In the genomic region with DNA sequence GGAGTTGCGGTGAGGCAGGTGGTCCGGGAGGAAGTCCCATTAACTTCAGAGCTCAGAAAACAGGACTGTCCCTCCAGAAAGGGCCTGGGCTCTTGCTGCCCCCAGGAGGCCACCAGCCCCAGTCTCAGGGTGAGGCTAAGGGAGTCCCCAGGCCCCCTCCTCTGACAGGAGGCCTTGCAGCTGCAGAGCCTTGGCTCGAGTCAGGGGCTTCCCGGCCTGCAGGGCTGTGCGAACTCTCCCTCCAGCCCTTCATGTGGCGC, we compare ENCODE assay signal across 1 cellular context.
TF ChIP-seq lines count a peak whose summit lies in the region.

No MANE protein-coding gene starts in this region.

TF ChIP-seq in HepG2, 621 proteins besides CTCF, POLR2A, EP300 and RAD21 (continues in another document):
- TF ChIP-seq CBX2 (IDR thresholded peaks at IDR 0.05; ENCODE audit: low read depth, low read length) (no peak), CBX2 (CRISPR knock-in tag; IDR thresholded peaks at IDR 0.05; ENCODE audit: low read depth) (no peak), SAP130 (CRISPR knock-in tag; IDR thresholded peaks at IDR 0.05; ENCODE audit: low read depth) (peak; percentile 10; the same call in 1 of the 2 replicates), ELF3 (CRISPR knock-in tag; IDR thresholded peaks at IDR 0.05) (no peak), KDM2A (CRISPR knock-in tag; IDR thresholded peaks at IDR 0.05; ENCODE audit: borderline replicate concordance, low read depth) (0 out of 2 replicates have a peak, but pooled peaks have one; percentile 24), SOX13 (IDR thresholded peaks at IDR 0.05) (no peak), SOX13 (CRISPR knock-in tag; conservative IDR thresholded peaks at IDR 0.05 in 1 of 2, IDR thresholded peaks at IDR 0.05 in 1 of 2) (no peak), ZNF788 (CRISPR knock-in tag; IDR thresholded peaks at IDR 0.05; ENCODE audit: borderline replicate concordance) (0 out of 2 replicates have a peak, but pooled peaks have one; percentile 12), ZKSCAN5 (CRISPR knock-in tag; IDR thresholded peaks at IDR 0.05) (no peak), ZEB1 (IDR thresholded peaks at IDR 0.05; ENCODE audit: insufficient replicate concordance, low read depth) (no peak), CC2D1A (CRISPR knock-in tag; IDR thresholded peaks at IDR 0.05) (no peak), RARA (CRISPR knock-in tag; IDR thresholded peaks at IDR 0.05) (no peak), ZNF564 (CRISPR knock-in tag; IDR thresholded peaks at IDR 0.05) (no peak), ZNF569 (CRISPR knock-in tag; IDR thresholded peaks at IDR 0.05; ENCODE audit: borderline replicate concordance) (no peak), THAP11 (CRISPR knock-in tag; IDR thresholded peaks at IDR 0.05) (no peak), ZNF691 (CRISPR knock-in tag; IDR thresholded peaks at IDR 0.05; ENCODE audit: borderline replicate concordance, low read depth) (no peak), ZNF274 (CRISPR knock-in tag; IDR thresholded peaks at IDR 0.05) (no peak), ZNF678 (CRISPR knock-in tag; IDR thresholded peaks at IDR 0.05) (no peak), ATM (IDR thresholded peaks at IDR 0.05; ENCODE audit: borderline replicate concordance) (no peak), SP2 (CRISPR knock-in tag; IDR thresholded peaks at IDR 0.05) (no peak), WIZ (CRISPR knock-in tag; IDR thresholded peaks at IDR 0.05) (no peak), PBX2 (CRISPR knock-in tag; IDR thresholded peaks at IDR 0.05) (no peak), RFX1 (IDR thresholded peaks at IDR 0.05) (no peak), POGZ (CRISPR knock-in tag; IDR thresholded peaks at IDR 0.05) (no peak), ZNF513 (CRISPR knock-in tag; conservative IDR thresholded peaks at IDR 0.05) (no peak), RXRA (CRISPR knock-in tag; IDR thresholded peaks at IDR 0.05) (no peak), MAZ (IDR thresholded peaks at IDR 0.05; ENCODE audit: borderline replicate concordance, low read depth, low read length) (no peak), MAZ (CRISPR knock-in tag; IDR thresholded peaks at IDR 0.05; ENCODE audit: low read depth) (no peak), ZNF816 (CRISPR knock-in tag; IDR thresholded peaks at IDR 0.05; ENCODE audit: borderline replicate concordance) (no peak), EEA1 (CRISPR knock-in tag; IDR thresholded peaks at IDR 0.05; ENCODE audit: borderline replicate concordance) (no peak), ZNF772 (CRISPR knock-in tag; IDR thresholded peaks at IDR 0.05) (no peak), ZNF10 (CRISPR knock-in tag; IDR thresholded peaks at IDR 0.05; ENCODE audit: borderline replicate concordance, low read depth) (no peak), POLR2AphosphoS2 (IDR thresholded peaks at IDR 0.05; ENCODE audit: low read depth, low read length) (no peak), MYC (CRISPR knock-in tag; IDR thresholded peaks at IDR 0.05; ENCODE audit: borderline replicate concordance) (0 out of 2 replicates have a peak, but pooled peaks have one; percentile 3), CCDC6 (CRISPR knock-in tag; IDR thresholded peaks at IDR 0.05) (no peak), RFX5 (IDR thresholded peaks at IDR 0.05; ENCODE audit: low read depth, low read length) (no peak), HMGA1 (CRISPR knock-in tag; conservative IDR thresholded peaks at IDR 0.05) (no peak), MEIS2 (CRISPR knock-in tag; IDR thresholded peaks at IDR 0.05) (no peak), MAF1 (CRISPR knock-in tag; IDR thresholded peaks at IDR 0.05; ENCODE audit: borderline replicate concordance) (no peak), ZNF180 (CRISPR knock-in tag; IDR thresholded peaks at IDR 0.05; ENCODE audit: borderline replicate concordance, low read depth) (no peak), ZNF264 (CRISPR knock-in tag; IDR thresholded peaks at IDR 0.05) (no peak), KAT8 (CRISPR knock-in tag; IDR thresholded peaks at IDR 0.05) (no peak), ZNF687 (CRISPR knock-in tag; IDR thresholded peaks at IDR 0.05) (0 out of 2 replicates have a peak, but pooled peaks have one; percentile 0), ZNF781 (CRISPR knock-in tag; IDR thresholded peaks at IDR 0.05; ENCODE audit: borderline replicate concordance, not compliant biosample characterization) (no peak), KMT2B (CRISPR knock-in tag; IDR thresholded peaks at IDR 0.05) (no peak), ZBTB4 (CRISPR knock-in tag; IDR thresholded peaks at IDR 0.05; ENCODE audit: borderline replicate concordance) (no peak), HNRNPLL (IDR thresholded peaks at IDR 0.05; ENCODE audit: low read depth, low read length, poor library complexity, severe bottlenecking) (peak; percentile 21)
- TF ChIP-seq, protein P1, sequence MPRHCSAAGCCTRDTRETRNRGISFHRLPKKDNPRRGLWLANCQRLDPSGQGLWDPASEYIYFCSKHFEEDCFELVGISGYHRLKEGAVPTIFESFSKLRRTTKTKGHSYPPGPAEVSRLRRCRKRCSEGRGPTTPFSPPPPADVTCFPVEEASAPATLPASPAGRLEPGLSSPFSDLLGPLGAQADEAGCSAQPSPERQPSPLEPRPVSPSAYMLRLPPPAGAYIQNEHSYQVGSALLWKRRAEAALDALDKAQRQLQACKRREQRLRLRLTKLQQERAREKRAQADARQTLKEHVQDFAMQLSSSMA (CRISPR knock-in tag; IDR thresholded peaks at IDR 0.05) = no peak
- TF ChIP-seq, protein P2, sequence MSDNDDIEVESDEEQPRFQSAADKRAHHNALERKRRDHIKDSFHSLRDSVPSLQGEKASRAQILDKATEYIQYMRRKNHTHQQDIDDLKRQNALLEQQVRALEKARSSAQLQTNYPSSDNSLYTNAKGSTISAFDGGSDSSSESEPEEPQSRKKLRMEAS (IDR thresholded peaks at IDR 0.05) = no peak
- TF ChIP-seq, protein P3, sequence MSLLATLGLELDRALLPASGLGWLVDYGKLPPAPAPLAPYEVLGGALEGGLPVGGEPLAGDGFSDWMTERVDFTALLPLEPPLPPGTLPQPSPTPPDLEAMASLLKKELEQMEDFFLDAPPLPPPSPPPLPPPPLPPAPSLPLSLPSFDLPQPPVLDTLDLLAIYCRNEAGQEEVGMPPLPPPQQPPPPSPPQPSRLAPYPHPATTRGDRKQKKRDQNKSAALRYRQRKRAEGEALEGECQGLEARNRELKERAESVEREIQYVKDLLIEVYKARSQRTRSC (CRISPR knock-in tag; IDR thresholded peaks at IDR 0.05; ENCODE audit: low read depth) = no peak
- TF ChIP-seq, protein P4, sequence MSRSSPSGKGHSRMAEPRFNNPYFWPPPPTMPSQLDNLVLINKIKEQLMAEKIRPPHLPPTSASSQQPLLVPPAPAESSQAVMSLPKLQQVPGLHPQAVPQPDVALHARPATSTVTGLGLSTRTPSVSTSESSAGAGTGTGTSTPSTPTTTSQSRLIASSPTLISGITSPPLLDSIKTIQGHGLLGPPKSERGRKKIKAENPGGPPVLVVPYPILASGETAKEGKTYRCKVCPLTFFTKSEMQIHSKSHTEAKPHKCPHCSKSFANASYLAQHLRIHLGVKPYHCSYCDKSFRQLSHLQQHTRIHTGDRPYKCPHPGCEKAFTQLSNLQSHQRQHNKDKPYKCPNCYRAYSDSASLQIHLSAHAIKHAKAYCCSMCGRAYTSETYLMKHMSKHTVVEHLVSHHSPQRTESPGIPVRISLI (CRISPR knock-in tag; IDR thresholded peaks at IDR 0.05; ENCODE audit: borderline replicate concordance) = no peak
- TF ChIP-seq, protein P5, sequence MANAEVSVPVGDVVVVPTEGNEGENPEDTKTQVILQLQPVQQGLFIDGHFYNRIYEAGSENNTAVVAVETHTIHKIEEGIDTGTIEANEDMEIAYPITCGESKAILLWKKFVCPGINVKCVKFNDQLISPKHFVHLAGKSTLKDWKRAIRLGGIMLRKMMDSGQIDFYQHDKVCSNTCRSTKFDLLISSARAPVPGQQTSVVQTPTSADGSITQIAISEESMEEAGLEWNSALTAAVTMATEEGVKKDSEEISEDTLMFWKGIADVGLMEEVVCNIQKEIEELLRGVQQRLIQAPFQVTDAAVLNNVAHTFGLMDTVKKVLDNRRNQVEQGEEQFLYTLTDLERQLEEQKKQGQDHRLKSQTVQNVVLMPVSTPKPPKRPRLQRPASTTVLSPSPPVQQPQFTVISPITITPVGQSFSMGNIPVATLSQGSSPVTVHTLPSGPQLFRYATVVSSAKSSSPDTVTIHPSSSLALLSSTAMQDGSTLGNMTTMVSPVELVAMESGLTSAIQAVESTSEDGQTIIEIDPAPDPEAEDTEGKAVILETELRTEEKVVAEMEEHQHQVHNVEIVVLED (CRISPR knock-in tag; IDR thresholded peaks at IDR 0.05; ENCODE audit: borderline replicate concordance) = no peak
- TF ChIP-seq, protein P6, sequence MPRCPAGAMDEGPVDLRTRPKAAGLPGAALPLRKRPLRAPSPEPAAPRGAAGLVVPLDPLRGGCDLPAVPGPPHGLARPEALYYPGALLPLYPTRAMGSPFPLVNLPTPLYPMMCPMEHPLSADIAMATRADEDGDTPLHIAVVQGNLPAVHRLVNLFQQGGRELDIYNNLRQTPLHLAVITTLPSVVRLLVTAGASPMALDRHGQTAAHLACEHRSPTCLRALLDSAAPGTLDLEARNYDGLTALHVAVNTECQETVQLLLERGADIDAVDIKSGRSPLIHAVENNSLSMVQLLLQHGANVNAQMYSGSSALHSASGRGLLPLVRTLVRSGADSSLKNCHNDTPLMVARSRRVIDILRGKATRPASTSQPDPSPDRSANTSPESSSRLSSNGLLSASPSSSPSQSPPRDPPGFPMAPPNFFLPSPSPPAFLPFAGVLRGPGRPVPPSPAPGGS (CRISPR knock-in tag; IDR thresholded peaks at IDR 0.05) = no peak
